In the genomic region with DNA sequence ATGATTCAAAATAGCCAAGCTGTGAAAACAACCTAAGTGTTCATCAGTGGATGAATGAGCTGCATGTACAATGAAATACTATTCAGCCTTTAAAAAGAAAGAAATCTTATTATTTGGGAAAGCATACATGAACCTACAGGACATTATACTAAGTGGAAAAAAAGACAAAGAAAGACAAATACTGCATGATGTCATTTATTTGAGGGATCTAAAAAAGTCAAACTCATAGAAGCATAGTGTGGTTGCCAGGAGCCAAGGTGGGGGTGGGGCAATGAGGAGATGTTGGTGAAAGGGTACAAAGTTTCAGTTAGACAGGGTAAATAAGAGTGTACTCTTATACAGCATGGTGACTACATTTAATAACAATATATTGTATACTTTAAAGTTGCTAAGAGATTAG, we compare ENCODE assay signal across 19 cellular contexts.
DNase-seq lines count a peak whose midpoint lies in the region; ATAC-seq and TF ChIP-seq lines count a peak whose summit lies in the region.
"Had no signal": no experiment of that assay in that cellular context is flagged by ENCODE, and none has a peak within 500 bp of the region (broad histone marks: within the 10 kb centered on the region; RNA-seq: fewer than 3 reads in every experiment).

No MANE protein-coding gene starts in this region.

- H3K36me3 ChIP-seq in HEK293 (ENCODE audit: control insufficient read depth in 2 of 2, insufficient read depth in 1 of 2, low read length in 2 of 2) = no peaks in the 10 kb centered on the region
- H3K36me3 ChIP-seq in HAP-1 (replicated peaks) = no peaks in the 10 kb centered on the region
- H3K36me3 ChIP-seq: BLaER1 treated with 17β-estradiol and CSF1 and Interleukin-3, amounts not matched to agents 10 nM and 100 nM had no signal

- no peak for ATAC-seq in GM19467 (IDR thresholded peaks at IDR 0.05; ENCODE audit: unreplicated experiment)
- ATAC-seq: A549; CD8-positive, alpha-beta T cell had no signal

- H3K4me3 ChIP-seq in HEK293 (ENCODE audit: low read depth, low read length) (no peak overlapping the region), HAP-1 (no peak overlapping the region)
- H3K4me3 ChIP-seq: A549; BLaER1 treated with 17β-estradiol and CSF1 and Interleukin-3, amounts not matched to agents 10 nM and 100 nM had no signal

- H3K9me3 ChIP-seq in HEK293 (ENCODE audit: control insufficient read depth, insufficient read depth, low read depth, low read length) (no peaks in the 10 kb centered on the region), HAP-1 (no peaks in the 10 kb centered on the region)
- H3K9me3 ChIP-seq: A549, Caco-2 had no signal

- H3K27me3 ChIP-seq in HAP-1 (ENCODE audit: low read depth) = no peaks in the 10 kb centered on the region
- H3K27me3 ChIP-seq: BLaER1 treated with 17β-estradiol and CSF1 and Interleukin-3, amounts not matched to agents 10 nM and 100 nM had no signal

- CTCF ChIA-PET in HEK293 (lab: Yijun Ruan, JAX) = interaction anchor here (0.6 kb wide), 1 partner anchor 47 kb away, joined by 4 read pairs; no protein-coding TSS in a partner anchor

- TF ChIP-seq CTCF in HEK293 (tag by site-specific recombination; IDR thresholded peaks at IDR 0.05) = no peak

- no peak overlapping the region for H3K27ac ChIP-seq in HEK293 (ENCODE audit: extremely low read depth, low read depth, low read length)
- H3K27ac ChIP-seq: 22Rv1; A549; BLaER1 treated with 17β-estradiol and CSF1 and Interleukin-3, amounts not matched to agents 10 nM and 100 nM; C4-2B had no signal

- in situ Hi-C loops in HAP-1 (cut with MboI; ENCODE audit: low sequenced_read_pairs) = no loop called here

- POLR2A ChIA-PET in HEK293 (lab: Yijun Ruan, JAX) = no interaction called here

- DNase-seq in DMS153 (lab: John Stamatoyannopoulos, UW) = peak; percentile 15
- no peak for DNase-seq in DMS153 treated with DMSO at 0.1 percent for 48 hours (lab: John Stamatoyannopoulos, UW; ENCODE audit: unreplicated experiment)
- DNase-seq in NCI-H748 (lab: John Stamatoyannopoulos, UW; ENCODE audit: unreplicated experiment) = peak; percentile 9
- DNase-seq in NCI-H748 treated with DMSO at 0.1 percent for 48 hours (lab: John Stamatoyannopoulos, UW) = no peak
- DNase-seq in NCI-H69 (lab: John Stamatoyannopoulos, UW) = peak; percentile 50
- no peak for DNase-seq in HAP-1 (ENCODE audit: low spot score in 2 of 2)
- DNase-seq: AML-193; Caco-2; Calu3; CD4-positive, alpha-beta T cell; CD8-positive, alpha-beta T cell; DMS79 treated with DMSO at 0.1 percent for 48 hours; GF-D8 had no signal

- H3K4me1 ChIP-seq in HEK293 (ENCODE audit: control insufficient read depth, insufficient read depth, low read length) (no peaks in the 10 kb centered on the region), HAP-1 (no peaks in the 10 kb centered on the region)
- H3K4me1 ChIP-seq: A549; BLaER1 treated with 17β-estradiol and CSF1 and Interleukin-3, amounts not matched to agents 10 nM and 100 nM; Caco-2 had no signal

TF ChIP-seq in HEK293, 187 proteins besides CTCF, POLR2A, EP300 and RAD21:
- no peak for TF ChIP-seq KLF1 (tag by site-specific recombination; IDR thresholded peaks at IDR 0.05)
- TF ChIP-seq, protein P1, sequence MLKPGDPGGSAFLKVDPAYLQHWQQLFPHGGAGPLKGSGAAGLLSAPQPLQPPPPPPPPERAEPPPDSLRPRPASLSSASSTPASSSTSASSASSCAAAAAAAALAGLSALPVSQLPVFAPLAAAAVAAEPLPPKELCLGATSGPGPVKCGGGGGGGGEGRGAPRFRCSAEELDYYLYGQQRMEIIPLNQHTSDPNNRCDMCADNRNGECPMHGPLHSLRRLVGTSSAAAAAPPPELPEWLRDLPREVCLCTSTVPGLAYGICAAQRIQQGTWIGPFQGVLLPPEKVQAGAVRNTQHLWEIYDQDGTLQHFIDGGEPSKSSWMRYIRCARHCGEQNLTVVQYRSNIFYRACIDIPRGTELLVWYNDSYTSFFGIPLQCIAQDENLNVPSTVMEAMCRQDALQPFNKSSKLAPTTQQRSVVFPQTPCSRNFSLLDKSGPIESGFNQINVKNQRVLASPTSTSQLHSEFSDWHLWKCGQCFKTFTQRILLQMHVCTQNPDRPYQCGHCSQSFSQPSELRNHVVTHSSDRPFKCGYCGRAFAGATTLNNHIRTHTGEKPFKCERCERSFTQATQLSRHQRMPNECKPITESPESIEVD (tag by site-specific recombination; IDR thresholded peaks at IDR 0.05) = 0 out of 2 replicates have a peak, but pooled peaks have one; percentile 23
- TF ChIP-seq, protein P2, sequence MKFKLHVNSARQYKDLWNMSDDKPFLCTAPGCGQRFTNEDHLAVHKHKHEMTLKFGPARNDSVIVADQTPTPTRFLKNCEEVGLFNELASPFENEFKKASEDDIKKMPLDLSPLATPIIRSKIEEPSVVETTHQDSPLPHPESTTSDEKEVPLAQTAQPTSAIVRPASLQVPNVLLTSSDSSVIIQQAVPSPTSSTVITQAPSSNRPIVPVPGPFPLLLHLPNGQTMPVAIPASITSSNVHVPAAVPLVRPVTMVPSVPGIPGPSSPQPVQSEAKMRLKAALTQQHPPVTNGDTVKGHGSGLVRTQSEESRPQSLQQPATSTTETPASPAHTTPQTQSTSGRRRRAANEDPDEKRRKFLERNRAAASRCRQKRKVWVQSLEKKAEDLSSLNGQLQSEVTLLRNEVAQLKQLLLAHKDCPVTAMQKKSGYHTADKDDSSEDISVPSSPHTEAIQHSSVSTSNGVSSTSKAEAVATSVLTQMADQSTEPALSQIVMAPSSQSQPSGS (tag by site-specific recombination; IDR thresholded peaks at IDR 0.05; ENCODE audit: low read depth) = peak; percentile 71

Comparison
In these comparisons a context has a peak if more than half of its experiments do, and no peak if none do; other contexts are left out.
1. DNase-seq: peak in DMS153 (single experiment), NCI-H748 (single experiment) and NCI-H69 (single experiment); none in DMS153 treated with DMSO at 0.1 percent for 48 hours (single experiment), NCI-H748 treated with DMSO at 0.1 percent for 48 hours (single experiment) and HAP-1 (0 of 2).